In the genomic region with DNA sequence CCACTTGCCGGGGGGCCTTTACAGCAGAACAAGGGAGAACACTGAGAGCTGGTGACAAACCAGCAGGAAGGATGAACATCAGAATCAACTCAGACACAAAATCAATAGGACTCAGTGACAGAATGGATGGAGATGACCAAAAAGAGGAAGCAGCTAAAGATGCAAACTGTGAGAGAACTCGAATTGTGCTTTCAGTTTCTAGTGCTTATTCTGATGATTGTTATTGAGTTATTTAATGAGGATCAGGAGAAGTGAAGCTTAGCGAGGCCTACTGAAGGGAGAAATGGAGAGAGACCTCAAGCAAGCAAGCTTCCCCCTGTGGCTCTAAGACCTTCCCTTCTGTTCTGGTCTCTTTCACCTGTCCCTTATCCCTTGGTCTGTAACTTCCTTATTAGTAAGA, we compare ENCODE assay signal across 10 cellular contexts. TPM values are rescaled to one million over a fixed set of nuclear protein-coding genes. Genes with fewer than 3 reads are reported as not detected.
DNase-seq lines count a peak whose midpoint lies in the region; ATAC-seq and TF ChIP-seq lines count a peak whose summit lies in the region.
"Had no signal": no experiment of that assay in that cellular context is flagged by ENCODE, and none has a peak within 500 bp of the region (broad histone marks: within the 10 kb centered on the region; RNA-seq: fewer than 3 reads in every experiment).

No MANE protein-coding gene starts in this region.

- H3K9me3 Mint-ChIP-seq in CD4-positive, alpha-beta T cell, result no peaks in the 10 kb centered on the region

- H3K27me3 ChIP-seq in DOHH2 (ENCODE audit: control insufficient read depth, low read length), result no peaks in the 10 kb centered on the region
- no peaks in the 10 kb centered on the region for H3K27me3 ChIP-seq in CD4-positive, alpha-beta T cell (ENCODE audit: control insufficient read depth, insufficient read depth, low read length)

- CTCF ChIA-PET in CD4-positive, alpha-beta T cell (lab: Charles Lee), result no interaction called here

- H3K4me1 ChIP-seq in DOHH2 (ENCODE audit: control insufficient read depth, low read length), result peaks cover 23% of the 10 kb centered on the region

- H3K27ac ChIP-seq in DOHH2 (ENCODE audit: low read depth, low read length), result peak overlapping the region; percentile 59
- no peak overlapping the region for H3K27ac ChIP-seq in CD4-positive, alpha-beta T cell (ENCODE audit: low read depth, low read length)

- H3K27ac Mint-ChIP-seq in CD4-positive, alpha-beta T cell, result no peak overlapping the region
- H3K27ac Mint-ChIP-seq: activated CD4-positive, alpha-beta T cell treated with anti-CD3 and anti-CD28 coated beads for 36 hours had no signal

- H3K4me3 Mint-ChIP-seq in CD4-positive, alpha-beta T cell, result no peak overlapping the region
- H3K4me3 Mint-ChIP-seq: activated CD4-positive, alpha-beta T cell treated with anti-CD3 and anti-CD28 coated beads for 36 hours had no signal

- H3F3A ChIP-seq in DOHH2 (ENCODE audit: control insufficient read depth, insufficient read depth), result peaks cover 3% of the 10 kb centered on the region

- H3K4me1 Mint-ChIP-seq in CD4-positive, alpha-beta T cell (ENCODE audit: low read depth), result no peaks in the 10 kb centered on the region
- H3K4me1 Mint-ChIP-seq: activated CD4-positive, alpha-beta T cell treated with anti-CD3 and anti-CD28 coated beads for 36 hours had no signal

- H3K9me2 ChIP-seq in DOHH2 (replicated peaks; ENCODE audit: control insufficient read depth, low read length), result no peaks in the 10 kb centered on the region

- H3K9me3 ChIP-seq in DOHH2 (ENCODE audit: control insufficient read depth, insufficient read depth, low read length), result no peaks in the 10 kb centered on the region
- no peaks in the 10 kb centered on the region for H3K9me3 ChIP-seq in CD4-positive, alpha-beta T cell (ENCODE audit: control insufficient read depth, low read length)

- peak overlapping the region; percentile 56 for H3K4me2 ChIP-seq in DOHH2 (ENCODE audit: low read length)

- intact Hi-C loops in CD4-positive, alpha-beta T cell (cut with DNase I, micrococcal nuclease), result no loop called here

- no peaks in the 10 kb centered on the region for H3K27me3 Mint-ChIP-seq in CD4-positive, alpha-beta T cell
- H3K27me3 Mint-ChIP-seq: activated CD4-positive, alpha-beta T cell treated with anti-CD3 and anti-CD28 coated beads for 36 hours had no signal

- H3K36me3 ChIP-seq in DOHH2 (ENCODE audit: control insufficient read depth, low read length), result no peaks in the 10 kb centered on the region

- H3K4me3 ChIP-seq in DOHH2 (ENCODE audit: low read length), result peak overlapping the region; percentile 17; the same call in 1 of the 2 replicates

- TF ChIP-seq CTCF in DOHH2 (IDR thresholded peaks at IDR 0.05; ENCODE audit: low read depth, low read length, poor library complexity, severe bottlenecking), result no peak
- TF ChIP-seq CTCF in CD4-positive, alpha-beta T cell (IDR thresholded peaks at IDR 0.05), result no peak

- POLR2A ChIA-PET in CD4-positive, alpha-beta T cell (lab: Charles Lee), result interaction anchor here (0.8 kb wide), 1 partner anchor 175 kb away, joined by 3 read pairs; no protein-coding TSS in a partner anchor

- ATAC-seq in GM19452 (IDR thresholded peaks at IDR 0.05; ENCODE audit: unreplicated experiment), result peak; percentile 65
- peak; percentile 80 for ATAC-seq in HG03108 (IDR thresholded peaks at IDR 0.05; ENCODE audit: unreplicated experiment)
- no peak for ATAC-seq in CD4-positive, alpha-beta T cell (ENCODE audit: poor library complexity)
- no peak for ATAC-seq in GM21360 (IDR thresholded peaks at IDR 0.05; ENCODE audit: unreplicated experiment)
- ATAC-seq: activated CD4-positive, alpha-beta T cell treated with anti-CD3 and anti-CD28 coated beads for 36 hours had no signal

- H3K36me3 Mint-ChIP-seq in CD4-positive, alpha-beta T cell (ENCODE audit: low read depth), result no peaks in the 10 kb centered on the region

- DNase-seq in SIG-M5 (lab: John Stamatoyannopoulos, UW) (peak; percentile 14), mucosa of gallbladder (ENCODE audit: low spot score) (no peak), NCI-H1417 treated with DMSO at 0.1 percent for 48 hours (lab: John Stamatoyannopoulos, UW) (no peak)
- DNase-seq in CD4-positive, alpha-beta T cell, result no peak
- DNase-seq: activated CD4-positive, alpha-beta T cell treated with anti-CD3 and anti-CD28 coated beads for 36 hours had no signal

- H4K20me1 ChIP-seq in DOHH2 (ENCODE audit: control insufficient read depth, insufficient read depth, low read depth, low read length), result no peaks in the 10 kb centered on the region

- no peaks in the 10 kb centered on the region for H3K79me2 ChIP-seq in DOHH2 (ENCODE audit: control insufficient read depth, low read length)

RNA-seq across cellular contexts. Expression of gene TMEM125, which starts 30.3 kb away (rescaled TPM):
- not detected for total RNA-seq in CD4-positive, alpha-beta T cell
- total RNA-seq in mucosa of gallbladder, result 75.9 TPM
- total RNA-seq: activated CD4-positive, alpha-beta T cell treated with anti-CD3 and anti-CD28 coated beads for 36 hours had no signal

RNA-seq across cellular contexts. Expression of gene C1orf210, which starts 45.9 kb away (rescaled TPM):
- total RNA-seq in CD4-positive, alpha-beta T cell, result not detected
- total RNA-seq in mucosa of gallbladder, result 47.9 TPM
- total RNA-seq: activated CD4-positive, alpha-beta T cell treated with anti-CD3 and anti-CD28 coated beads for 36 hours; right cardiac atrium had no signal

Comparison
In these comparisons a context has a peak if more than half of its experiments do, and no peak if none do; other contexts are left out.
1. ATAC-seq: peak in GM19452 (single experiment) and HG03108 (single experiment); none in CD4-positive, alpha-beta T cell (single experiment) and GM21360 (single experiment).
2. RNA of gene TMEM125, which starts 30.3 kb away (total RNA-seq): 75.9 TPM in mucosa of gallbladder (single experiment); not detected in CD4-positive, alpha-beta T cell; every median in the first group is over 10 times any median in the second.
3. RNA of gene C1orf210, which starts 45.9 kb away (total RNA-seq): 47.9 TPM in mucosa of gallbladder (single experiment); not detected in CD4-positive, alpha-beta T cell; every median in the first group is over 10 times any median in the second.